ENCODE assay signal across 1 cellular context in the genomic region with DNA sequence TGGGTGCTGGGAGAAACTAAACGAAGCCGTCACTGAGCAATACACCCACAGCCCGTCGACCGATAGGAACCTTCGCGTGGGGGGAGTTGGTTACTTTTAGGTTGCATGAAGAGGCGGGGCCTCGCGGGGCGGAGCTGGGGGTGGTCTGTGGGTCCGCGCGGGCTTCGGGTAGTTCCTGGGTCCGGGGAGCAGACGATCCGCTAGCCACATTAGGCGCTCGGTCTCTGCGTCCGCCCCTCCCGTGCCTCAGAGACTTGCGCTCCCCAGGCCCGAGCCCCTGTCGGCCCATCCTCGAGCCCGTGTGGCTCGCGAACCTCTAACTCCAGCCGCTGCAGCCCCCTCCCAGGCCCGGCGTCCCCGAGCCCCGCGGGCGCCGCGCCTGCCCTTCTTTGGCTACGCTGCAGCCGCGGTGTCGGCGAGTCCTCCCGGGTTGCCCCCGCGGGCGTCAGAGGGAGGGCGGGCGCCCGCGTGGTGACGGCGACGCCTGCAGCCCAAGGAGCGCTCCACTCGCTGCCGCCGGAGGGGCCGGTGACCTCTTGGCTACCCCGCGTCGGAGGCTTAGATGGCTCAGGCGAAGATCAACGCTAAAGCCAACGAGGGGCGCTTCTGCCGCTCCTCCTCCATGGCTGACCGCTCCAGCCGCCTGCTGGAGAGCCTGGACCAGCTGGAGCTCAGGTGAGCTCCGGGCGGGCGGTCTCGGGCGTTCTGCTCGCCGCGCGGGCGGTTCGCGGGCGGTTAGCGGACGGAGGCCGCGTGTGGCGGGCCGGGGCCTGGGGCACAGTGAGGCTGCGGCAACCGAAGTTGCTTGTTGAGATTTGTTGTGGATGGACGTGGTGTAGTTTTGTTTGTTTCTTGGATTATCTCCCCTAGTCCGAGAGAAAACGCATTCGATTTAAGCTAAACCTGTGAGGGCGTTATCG.
A peak's percentile ranks its signal among the peaks of the same experiment; 100 is the strongest.
TF ChIP-seq lines count a peak whose summit lies in the region.

BAG2 (plus strand) TSS at position 191 of the 920 bp plus-strand sequence; CDS start at position 563, 372 bp downstream.

TF ChIP-seq in HepG2, 621 proteins besides CTCF, POLR2A, EP300 and RAD21 (continued from another document and continues in another):
- TF ChIP-seq, protein P1, sequence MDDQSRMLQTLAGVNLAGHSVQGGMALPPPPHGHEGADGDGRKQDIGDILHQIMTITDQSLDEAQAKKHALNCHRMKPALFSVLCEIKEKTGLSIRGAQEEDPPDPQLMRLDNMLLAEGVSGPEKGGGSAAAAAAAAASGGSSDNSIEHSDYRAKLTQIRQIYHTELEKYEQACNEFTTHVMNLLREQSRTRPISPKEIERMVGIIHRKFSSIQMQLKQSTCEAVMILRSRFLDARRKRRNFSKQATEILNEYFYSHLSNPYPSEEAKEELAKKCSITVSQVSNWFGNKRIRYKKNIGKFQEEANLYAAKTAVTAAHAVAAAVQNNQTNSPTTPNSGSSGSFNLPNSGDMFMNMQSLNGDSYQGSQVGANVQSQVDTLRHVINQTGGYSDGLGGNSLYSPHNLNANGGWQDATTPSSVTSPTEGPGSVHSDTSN (CRISPR knock-in tag; IDR thresholded peaks at IDR 0.05; ENCODE audit: borderline replicate concordance), result peak; percentile 92; the same call in 1 of the 2 replicates
- TF ChIP-seq CREM (IDR thresholded peaks at IDR 0.05) (no peak; the same call in 1 of the 2 replicates), CREM (CRISPR knock-in tag; IDR thresholded peaks at IDR 0.05) (no peak), ZNF589 (CRISPR knock-in tag; conservative IDR thresholded peaks at IDR 0.05) (peak; percentile 86), KAT7 (CRISPR knock-in tag; IDR thresholded peaks at IDR 0.05; ENCODE audit: borderline replicate concordance) (peak; percentile 71), GATAD2A (CRISPR knock-in tag; IDR thresholded peaks at IDR 0.05) (no peak; the same call in none of the 2 replicates), PHF21A (CRISPR knock-in tag; IDR thresholded peaks at IDR 0.05) (peak; percentile 86), SETDB1 (CRISPR knock-in tag; IDR thresholded peaks at IDR 0.05; ENCODE audit: borderline replicate concordance) (no peak), SAFB2 (CRISPR knock-in tag; IDR thresholded peaks at IDR 0.05; ENCODE audit: borderline replicate concordance, low read depth) (peak; percentile 98), ZNF766 (CRISPR knock-in tag; IDR thresholded peaks at IDR 0.05; ENCODE audit: borderline replicate concordance) (peak; percentile 96), HMGXB3 (CRISPR knock-in tag; IDR thresholded peaks at IDR 0.05; ENCODE audit: borderline replicate concordance) (no peak; the same call in 1 of the 2 replicates), ZNF761 (CRISPR knock-in tag; conservative IDR thresholded peaks at IDR 0.05) (0 out of 2 replicates have a peak, but pooled peaks have one; percentile 70), SALL2 (CRISPR knock-in tag; IDR thresholded peaks at IDR 0.05) (peak; percentile 98), MBNL3 (CRISPR knock-in tag; conservative IDR thresholded peaks at IDR 0.05) (no peak), SNAPC2 (CRISPR knock-in tag; IDR thresholded peaks at IDR 0.05) (peak; percentile 90), FLYWCH1 (CRISPR knock-in tag; IDR thresholded peaks at IDR 0.05) (no peak), JUND (CRISPR knock-in tag; IDR thresholded peaks at IDR 0.05) (peak; percentile 44; the same call in 1 of the 2 replicates), ETV6 (CRISPR knock-in tag; conservative IDR thresholded peaks at IDR 0.05) (peak; percentile 74), NFE2 (CRISPR knock-in tag; IDR thresholded peaks at IDR 0.05) (no peak), NR2F6 (IDR thresholded peaks at IDR 0.05) (peak; percentile 35), NR2F6 (CRISPR knock-in tag; IDR thresholded peaks at IDR 0.05) (peak; percentile 65; the same call in 1 of the 2 replicates), ZNF614 (CRISPR knock-in tag; IDR thresholded peaks at IDR 0.05; ENCODE audit: borderline replicate concordance) (peak; percentile 26), IRF2 (CRISPR knock-in tag; IDR thresholded peaks at IDR 0.05) (no peak; the same call in 1 of the 2 replicates), ZNF790 (CRISPR knock-in tag; IDR thresholded peaks at IDR 0.05; ENCODE audit: borderline replicate concordance) (peak; percentile 84; the same call in 1 of the 2 replicates), ZNF512B (CRISPR knock-in tag; IDR thresholded peaks at IDR 0.05; ENCODE audit: borderline replicate concordance) (no peak), HMGXB4 (CRISPR knock-in tag; IDR thresholded peaks at IDR 0.05; ENCODE audit: borderline replicate concordance in 1 of 2, low read depth in 1 of 2) (peak; percentile 76 to 97), RBM22 (optimal IDR thresholded peaks at IDR 0.05; ENCODE audit: low read length) (peak; percentile 53), CCAR2 (optimal IDR thresholded peaks at IDR 0.05; ENCODE audit: low read depth, low read length) (no peak), SMARCE1 (IDR thresholded peaks at IDR 0.05; ENCODE audit: borderline replicate concordance) (no peak), ZNF839 (CRISPR knock-in tag; IDR thresholded peaks at IDR 0.05; ENCODE audit: borderline replicate concordance) (peak; percentile 97), SMARCC2 (IDR thresholded peaks at IDR 0.05) (no peak), PHB2 (IDR thresholded peaks at IDR 0.05; ENCODE audit: partially characterized antibody) (no peak)
- TF ChIP-seq, protein P2, sequence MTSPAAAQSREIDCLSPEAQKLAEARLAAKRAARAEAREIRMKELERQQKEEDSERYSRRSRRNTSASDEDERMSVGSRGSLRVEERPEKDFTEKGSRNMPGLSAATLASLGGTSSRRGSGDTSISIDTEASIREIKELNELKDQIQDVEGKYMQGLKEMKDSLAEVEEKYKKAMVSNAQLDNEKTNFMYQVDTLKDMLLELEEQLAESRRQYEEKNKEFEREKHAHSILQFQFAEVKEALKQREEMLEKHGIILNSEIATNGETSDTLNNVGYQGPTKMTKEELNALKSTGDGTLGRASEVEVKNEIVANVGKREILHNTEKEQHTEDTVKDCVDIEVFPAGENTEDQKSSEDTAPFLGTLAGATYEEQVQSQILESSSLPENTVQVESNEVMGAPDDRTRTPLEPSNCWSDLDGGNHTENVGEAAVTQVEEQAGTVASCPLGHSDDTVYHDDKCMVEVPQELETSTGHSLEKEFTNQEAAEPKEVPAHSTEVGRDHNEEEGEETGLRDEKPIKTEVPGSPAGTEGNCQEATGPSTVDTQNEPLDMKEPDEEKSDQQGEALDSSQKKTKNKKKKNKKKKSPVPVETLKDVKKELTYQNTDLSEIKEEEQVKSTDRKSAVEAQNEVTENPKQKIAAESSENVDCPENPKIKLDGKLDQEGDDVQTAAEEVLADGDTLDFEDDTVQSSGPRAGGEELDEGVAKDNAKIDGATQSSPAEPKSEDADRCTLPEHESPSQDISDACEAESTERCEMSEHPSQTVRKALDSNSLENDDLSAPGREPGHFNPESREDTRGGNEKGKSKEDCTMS (CRISPR knock-in tag; conservative IDR thresholded peaks at IDR 0.05), result no peak
- TF ChIP-seq, protein P3, sequence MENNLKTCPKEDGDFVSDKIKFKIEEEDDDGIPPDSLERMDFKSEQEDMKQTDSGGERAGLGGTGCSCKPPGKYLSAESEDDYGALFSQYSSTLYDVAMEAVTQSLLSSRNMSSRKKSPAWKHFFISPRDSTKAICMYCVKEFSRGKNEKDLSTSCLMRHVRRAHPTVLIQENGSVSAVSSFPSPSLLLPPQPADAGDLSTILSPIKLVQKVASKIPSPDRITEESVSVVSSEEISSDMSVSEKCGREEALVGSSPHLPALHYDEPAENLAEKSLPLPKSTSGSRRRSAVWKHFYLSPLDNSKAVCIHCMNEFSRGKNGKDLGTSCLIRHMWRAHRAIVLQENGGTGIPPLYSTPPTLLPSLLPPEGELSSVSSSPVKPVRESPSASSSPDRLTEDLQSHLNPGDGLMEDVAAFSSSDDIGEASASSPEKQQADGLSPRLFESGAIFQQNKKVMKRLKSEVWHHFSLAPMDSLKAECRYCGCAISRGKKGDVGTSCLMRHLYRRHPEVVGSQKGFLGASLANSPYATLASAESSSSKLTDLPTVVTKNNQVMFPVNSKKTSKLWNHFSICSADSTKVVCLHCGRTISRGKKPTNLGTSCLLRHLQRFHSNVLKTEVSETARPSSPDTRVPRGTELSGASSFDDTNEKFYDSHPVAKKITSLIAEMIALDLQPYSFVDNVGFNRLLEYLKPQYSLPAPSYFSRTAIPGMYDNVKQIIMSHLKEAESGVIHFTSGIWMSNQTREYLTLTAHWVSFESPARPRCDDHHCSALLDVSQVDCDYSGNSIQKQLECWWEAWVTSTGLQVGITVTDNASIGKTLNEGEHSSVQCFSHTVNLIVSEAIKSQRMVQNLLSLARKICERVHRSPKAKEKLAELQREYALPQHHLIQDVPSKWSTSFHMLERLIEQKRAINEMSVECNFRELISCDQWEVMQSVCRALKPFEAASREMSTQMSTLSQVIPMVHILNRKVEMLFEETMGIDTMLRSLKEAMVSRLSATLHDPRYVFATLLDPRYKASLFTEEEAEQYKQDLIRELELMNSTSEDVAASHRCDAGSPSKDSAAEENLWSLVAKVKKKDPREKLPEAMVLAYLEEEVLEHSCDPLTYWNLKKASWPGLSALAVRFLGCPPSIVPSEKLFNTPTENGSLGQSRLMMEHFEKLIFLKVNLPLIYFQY (CRISPR knock-in tag; IDR thresholded peaks at IDR 0.05; ENCODE audit: borderline replicate concordance), result peak; percentile 61
- TF ChIP-seq, protein P4, sequence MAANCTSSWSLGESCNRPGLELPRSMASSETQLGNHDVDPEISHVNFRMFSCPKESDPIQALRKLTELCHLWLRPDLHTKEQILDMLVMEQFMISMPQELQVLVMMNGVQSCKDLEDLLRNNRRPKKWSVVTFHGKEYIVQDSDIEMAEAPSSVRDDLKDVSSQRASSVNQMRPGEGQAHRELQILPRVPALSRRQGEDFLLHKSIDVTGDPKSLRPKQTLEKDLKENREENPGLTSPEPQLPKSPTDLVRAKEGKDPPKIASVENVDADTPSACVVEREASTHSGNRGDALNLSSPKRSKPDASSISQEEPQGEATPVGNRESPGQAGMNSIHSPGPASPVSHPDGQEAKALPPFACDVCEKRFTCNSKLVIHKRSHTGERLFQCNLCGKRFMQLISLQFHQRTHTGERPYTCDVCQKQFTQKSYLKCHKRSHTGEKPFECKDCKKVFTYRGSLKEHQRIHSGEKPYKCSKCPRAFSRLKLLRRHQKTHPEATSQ (CRISPR knock-in tag; IDR thresholded peaks at IDR 0.05; ENCODE audit: borderline replicate concordance), result no peak; the same call in 1 of the 2 replicates
